ENCODE assay signal across 8 cellular contexts in genomic region chr10:17257466-17258321, GRCh38. TPM values are rescaled to one million over a fixed set of nuclear protein-coding genes. Genes with fewer than 3 reads are reported as not detected.
DNase-seq lines count a peak whose midpoint lies in the region; ATAC-seq and TF ChIP-seq lines count a peak whose summit lies in the region.

No MANE protein-coding gene starts in this region.

- CTCF ChIA-PET in GM10248 (lab: Yijun Ruan, JAX), result interaction anchor here (0.9 to 2.3 kb wide), 18 partner anchors 9 to 445 kb away, joined by 3 to 16 read pairs (median 6); no protein-coding TSS in a partner anchor

- POLR2A ChIA-PET in GM10248 (lab: Yijun Ruan, JAX), result no interaction called here

- peak; percentile 81 for ATAC-seq in HG02938 (IDR thresholded peaks at IDR 0.05; ENCODE audit: unreplicated experiment)
- peak; percentile 87 for ATAC-seq in effector memory CD8-positive, alpha-beta T cell (replicated peaks)

- H3K27me3 Mint-ChIP-seq in effector memory CD8-positive, alpha-beta T cell, result no peaks in the 10 kb centered on the region

- H3K4me1 ChIP-seq in mesodermal cell (ENCODE audit: control insufficient read depth, insufficient read depth, low read length, poor library complexity, severe bottlenecking), result peaks cover 10% of the 10 kb centered on the region

- peak overlapping the region; percentile 36 for H3K27ac ChIP-seq in mesodermal cell (ENCODE audit: low read depth, low read length, severe bottlenecking)

- H3K36me3 ChIP-seq in mesodermal cell (ENCODE audit: control insufficient read depth, insufficient read depth, low read length), result no peaks in the 10 kb centered on the region

- peak; percentile 69 for DNase-seq in A172 (ENCODE audit: low spot score)
- peak; percentile 45 for DNase-seq in GM10248 (ENCODE audit: extremely low spot score)
- DNase-seq in NCI-H446 treated with DMSO at 0.1 percent for 48 hours (lab: John Stamatoyannopoulos, UW), result peak; percentile 21
- DNase-seq in activated CD4-positive, alpha-beta T cell treated with anti-CD3 and anti-CD28 coated beads, Interleukin-2, amount 50 U/mL, for 24 hours (ENCODE audit: low read depth in 1 of 2, low spot score in 1 of 2), result peak; percentile 4 to 59
- peak; percentile 55 to 66 (median 56) for DNase-seq in effector memory CD8-positive, alpha-beta T cell
- DNase-seq in stimulated activated naive CD4-positive, alpha-beta T cell (lab: John Stamatoyannopoulos, UW), result peak in 5 of 6 experiments; percentile 34 to 66 (median 34)

- no peak overlapping the region for H3K4me3 ChIP-seq in mesodermal cell (ENCODE audit: extremely low read depth, insufficient read depth, low read length, poor library complexity, severe bottlenecking)

- H3K4me3 Mint-ChIP-seq in effector memory CD8-positive, alpha-beta T cell, result peak overlapping the region in 1 of 2 donors; percentile 12

- H3K27ac Mint-ChIP-seq in effector memory CD8-positive, alpha-beta T cell, result peak overlapping the region in 1 of 2 donors; percentile 73

- TF ChIP-seq CTCF in GM10248 (IDR thresholded peaks at IDR 0.05; ENCODE audit: control extremely low read depth, extremely low read depth, low read depth, missing control alignments), result peak; percentile 64

- H3K36me3 Mint-ChIP-seq in effector memory CD8-positive, alpha-beta T cell (ENCODE audit: insufficient read depth), result no peaks in the 10 kb centered on the region

- H3K4me1 Mint-ChIP-seq in effector memory CD8-positive, alpha-beta T cell (ENCODE audit: low read depth in 2 of 2), result peaks cover 2 to 6% of the 10 kb centered on the region in 2 donors

- peaks cover 1 to 7% of the 10 kb centered on the region in 2 donors for H3K9me3 Mint-ChIP-seq in effector memory CD8-positive, alpha-beta T cell

- 20 to 31% methylated on average over 3 to 5 of the region's 8 CpGs for WGBS in mesodermal cell (ENCODE audit: insufficient coverage in 2 of 2), 2 experiments

- peaks cover 38% of the 10 kb centered on the region for H3K9me3 ChIP-seq in mesodermal cell (ENCODE audit: control insufficient read depth, low read length)

RNA-seq across cellular contexts. Expression of gene VIM, which starts 29.7 kb away (rescaled TPM):
- 4,251 and 5,299 TPM in 2 replicates for total RNA-seq in A172 (2014; rRNA removed; shearing (Covaris generic))
- 9,893 TPM for polyA plus RNA-seq in mesodermal cell (2013, experiment 1 of 2)
- 9,295 TPM for polyA plus RNA-seq in mesodermal cell (2013, experiment 2 of 2)

RNA-seq across cellular contexts. Expression of gene TRDMT1, which starts 56.2 kb away (rescaled TPM):
- 4.3 and 5.9 TPM in 2 replicates for total RNA-seq in A172 (2014; rRNA removed; shearing (Covaris generic))
- 7.9 TPM for polyA plus RNA-seq in mesodermal cell (2013, experiment 1 of 2)
- polyA plus RNA-seq in mesodermal cell (2013, experiment 2 of 2), result 6.1 TPM
